ENCODE assay signal across 19 cellular contexts in the genomic region with DNA sequence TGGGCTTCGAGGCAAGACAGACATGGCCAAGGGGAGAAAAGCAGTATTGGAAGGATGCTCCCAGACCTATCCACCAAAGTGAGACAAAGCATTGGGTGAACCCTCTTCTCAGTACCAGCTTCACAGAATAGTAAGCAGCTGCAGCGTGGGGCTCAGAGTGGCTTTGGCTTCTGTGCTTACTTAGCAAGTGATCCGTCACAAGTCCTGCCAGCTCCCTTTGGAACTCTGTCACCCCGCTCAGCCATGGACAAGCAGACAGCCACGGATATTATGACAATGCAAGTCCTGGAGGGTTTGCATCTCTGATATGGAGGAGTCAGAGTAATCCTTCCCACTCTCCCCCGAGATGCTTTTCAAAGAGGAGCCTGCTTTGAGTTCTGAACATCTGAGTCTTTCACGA.
DNase-seq lines count a peak whose midpoint lies in the region; ATAC-seq and TF ChIP-seq lines count a peak whose summit lies in the region.
"Had no signal": no experiment of that assay in that cellular context is flagged by ENCODE, and none has a peak within 500 bp of the region (broad histone marks: within the 10 kb centered on the region; RNA-seq: fewer than 3 reads in every experiment).

No MANE protein-coding gene starts in this region.

- H3K4me3 ChIP-seq in lower lobe of right lung (no peak overlapping the region), thyroid gland (replicated peaks in 1 of 3) (no peak overlapping the region)
- H3K4me3 ChIP-seq: SJCRH30, stomach had no signal

- no peaks in the 10 kb centered on the region for H3K36me3 Mint-ChIP-seq in activated naive CD4-positive, alpha-beta T cell treated with anti-CD3 and anti-CD28 coated beads, Interleukin-2, amount 50 U/mL, for 24 hours
- no peaks in the 10 kb centered on the region for H3K36me3 Mint-ChIP-seq in effector memory CD8-positive, alpha-beta T cell (ENCODE audit: insufficient read depth)

- no peak for TF ChIP-seq CTCF in lower lobe of right lung (IDR thresholded peaks at IDR 0.05)
- no peak for TF ChIP-seq CTCF in thyroid gland (IDR thresholded peaks at IDR 0.05)

- no peak overlapping the region for H3K4me3 Mint-ChIP-seq in activated naive CD4-positive, alpha-beta T cell treated with anti-CD3 and anti-CD28 coated beads, Interleukin-2, amount 50 U/mL, for 24 hours
- H3K4me3 Mint-ChIP-seq in effector memory CD8-positive, alpha-beta T cell, result no peak overlapping the region
- H3K4me3 Mint-ChIP-seq: naive thymus-derived CD8-positive, alpha-beta T cell had no signal

- ATAC-seq in effector memory CD8-positive, alpha-beta T cell (replicated peaks), result no peak
- ATAC-seq in lower lobe of right lung (no peak), GM18873 (IDR thresholded peaks at IDR 0.05; ENCODE audit: low FRiP score, unreplicated experiment) (no peak), GM21423 (IDR thresholded peaks at IDR 0.05; ENCODE audit: unreplicated experiment) (no peak)
- ATAC-seq: naive thymus-derived CD8-positive, alpha-beta T cell had no signal

- H3K27ac ChIP-seq in lower lobe of right lung (peak overlapping the region; percentile 83), thyroid gland (peak overlapping the region in 2 of 3 donors; percentile 34 to 36)
- H3K27ac ChIP-seq: SJCRH30 had no signal

- 25 to 47% methylated on average over 7 of the region's 7 CpGs for WGBS in thyroid gland, 2 donors

- no peaks in the 10 kb centered on the region for H3K9me3 Mint-ChIP-seq in activated naive CD4-positive, alpha-beta T cell treated with anti-CD3 and anti-CD28 coated beads, Interleukin-2, amount 50 U/mL, for 24 hours
- H3K9me3 Mint-ChIP-seq in effector memory CD8-positive, alpha-beta T cell, result no peaks in the 10 kb centered on the region
- H3K9me3 Mint-ChIP-seq: naive thymus-derived CD8-positive, alpha-beta T cell had no signal

- H3K27me3 ChIP-seq in lower lobe of right lung (ENCODE audit: low read depth) (no peaks in the 10 kb centered on the region), thyroid gland (no peaks in the 10 kb centered on the region)
- H3K27me3 ChIP-seq: SJCRH30, stomach had no signal

- intact Hi-C loops in lower lobe of right lung (cut with DNase I) (no loop called here), thyroid gland (cut with DNase I) (loop anchor here (10.0 kb wide), 1 partner anchor 90 kb away; the partner anchor contains the start of gene SLCO3A1)

- H3K9me3 ChIP-seq in lower lobe of right lung, result no peaks in the 10 kb centered on the region
- no peaks in the 10 kb centered on the region for H3K9me3 ChIP-seq in thyroid gland
- H3K9me3 ChIP-seq: SJCRH30, stomach had no signal

- DNase-seq in activated naive CD4-positive, alpha-beta T cell (lab: John Stamatoyannopoulos, UW), result no peak
- DNase-seq in effector memory CD8-positive, alpha-beta T cell, result no peak
- DNase-seq in lower lobe of right lung (no peak), thyroid gland (peak; percentile 78 to 87), DMS79 (lab: John Stamatoyannopoulos, UW) (no peak)
- DNase-seq: activated CD4-positive, alpha-beta T cell treated with anti-CD3 and anti-CD28 coated beads, Interleukin-2, amount 50 U/mL, for 1 hour; dermis blood vessel endothelial cell; foreskin melanocyte; islet precursor cell; mesendoderm; naive thymus-derived CD8-positive, alpha-beta T cell; NCI-H1105 treated with DMSO at 0.1 percent for 48 hours; NCI-H748 treated with DMSO at 0.1 percent for 48 hours; SJCRH30; stimulated activated CD4-positive, alpha-beta T cell treated with anti-CD3 and anti-CD28 coated beads, Interleukin-4, amount 100 ng/mL, for 24 hours; stomach had no signal

- no peaks in the 10 kb centered on the region for H3K27me3 Mint-ChIP-seq in activated naive CD4-positive, alpha-beta T cell treated with anti-CD3 and anti-CD28 coated beads, Interleukin-2, amount 50 U/mL, for 24 hours
- H3K27me3 Mint-ChIP-seq in effector memory CD8-positive, alpha-beta T cell, result no peaks in the 10 kb centered on the region

- peaks cover 80% of the 10 kb centered on the region for H3K4me1 Mint-ChIP-seq in activated naive CD4-positive, alpha-beta T cell treated with anti-CD3 and anti-CD28 coated beads, Interleukin-2, amount 50 U/mL, for 24 hours
- peaks cover 69 to 71% of the 10 kb centered on the region in 2 donors for H3K4me1 Mint-ChIP-seq in effector memory CD8-positive, alpha-beta T cell (ENCODE audit: low read depth in 2 of 2)

- H3K27ac Mint-ChIP-seq in activated naive CD4-positive, alpha-beta T cell treated with anti-CD3 and anti-CD28 coated beads, Interleukin-2, amount 50 U/mL, for 24 hours, result peak overlapping the region; percentile 30
- peak overlapping the region; percentile 15 to 29 for H3K27ac Mint-ChIP-seq in effector memory CD8-positive, alpha-beta T cell

- no peak for TF ChIP-seq POLR2A in thyroid gland (IDR thresholded peaks at IDR 0.05)

- H3K4me1 ChIP-seq in lower lobe of right lung (peaks cover 95% of the 10 kb centered on the region), thyroid gland (peaks cover 54 to 78% of the 10 kb centered on the region in 2 donors)
- H3K4me1 ChIP-seq: SJCRH30 had no signal

- H3K36me3 ChIP-seq in lower lobe of right lung (no peaks in the 10 kb centered on the region), thyroid gland (no peaks in the 10 kb centered on the region)
- H3K36me3 ChIP-seq: SJCRH30, stomach had no signal

Comparison
In these comparisons a context has a peak if more than half of its experiments do, and no peak if none do; other contexts are left out.
1. DNase-seq: peak in thyroid gland (2 of 2); none in activated naive CD4-positive, alpha-beta T cell (0 of 4), effector memory CD8-positive, alpha-beta T cell (0 of 3), lower lobe of right lung (single experiment) and DMS79 (single experiment).